Comparison of ENCODE assay signal across 1 cellular context in genomic region chr19:19445911-19446361, GRCh38.
TF ChIP-seq lines count a peak whose summit lies in the region.

No MANE protein-coding gene starts in this region.

TF ChIP-seq in GM12878, 131 proteins besides CTCF, POLR2A, EP300 and RAD21 (continued from another document and continues in another):
- TF ChIP-seq MAX (IDR thresholded peaks at IDR 0.05; ENCODE audit: low read depth, low read length) = no peak
- no peak for TF ChIP-seq HCFC1 (IDR thresholded peaks at IDR 0.05; ENCODE audit: low read length)
- peak; percentile 68 for TF ChIP-seq GATAD2B (conservative IDR thresholded peaks at IDR 0.05; ENCODE audit: low read depth)
- TF ChIP-seq TAF1 (IDR thresholded peaks at IDR 0.05; ENCODE audit: borderline replicate concordance, low read depth, low read length) = no peak
- no peak for TF ChIP-seq LARP7 (IDR thresholded peaks at IDR 0.05)
- peak; percentile 96 for TF ChIP-seq POU2F2 (IDR thresholded peaks at IDR 0.05; ENCODE audit: borderline replicate concordance, low read depth, low read length)
- peak; percentile 59; the same call in 1 of the 2 replicates for TF ChIP-seq PKNOX1 (IDR thresholded peaks at IDR 0.05)
- TF ChIP-seq ZNF24 (IDR thresholded peaks at IDR 0.05) = no peak
- no peak for TF ChIP-seq SIN3A (IDR thresholded peaks at IDR 0.05; ENCODE audit: low read depth, low read length)
- TF ChIP-seq ZNF592 (IDR thresholded peaks at IDR 0.05) = no peak
- TF ChIP-seq E2F4 (IDR thresholded peaks at IDR 0.05; ENCODE audit: low read depth, low read length) = no peak
- no peak for TF ChIP-seq CBX3 (IDR thresholded peaks at IDR 0.05; ENCODE audit: borderline replicate concordance, low read depth)
- TF ChIP-seq NBN (IDR thresholded peaks at IDR 0.05) = peak; percentile 65
- peak; percentile 87 for TF ChIP-seq MEF2B (IDR thresholded peaks at IDR 0.05; ENCODE audit: partially characterized antibody, poor library complexity, severe bottlenecking)
- no peak for TF ChIP-seq HSF1 (IDR thresholded peaks at IDR 0.05; ENCODE audit: low read depth, low read length)
- TF ChIP-seq PRDM15 (CRISPR knock-in tag; IDR thresholded peaks at IDR 0.05) = no peak
- TF ChIP-seq ZNF622 (IDR thresholded peaks at IDR 0.05) = no peak
- TF ChIP-seq GABPA (IDR thresholded peaks at IDR 0.05; ENCODE audit: low read depth) = no peak
- TF ChIP-seq E2F8 (IDR thresholded peaks at IDR 0.05; ENCODE audit: low read depth, partially characterized antibody) = no peak
- no peak for TF ChIP-seq TCF3 (IDR thresholded peaks at IDR 0.05; ENCODE audit: borderline replicate concordance, insufficient read depth, low read depth, low read length)
- TF ChIP-seq NR2C1 (IDR thresholded peaks at IDR 0.05) = no peak
- TF ChIP-seq RBBP5 (conservative IDR thresholded peaks at IDR 0.05) = no peak
- no peak for TF ChIP-seq CREB1 (IDR thresholded peaks at IDR 0.05; ENCODE audit: low read depth)
- TF ChIP-seq ELK1 (IDR thresholded peaks at IDR 0.05; ENCODE audit: low read depth, low read length) = no peak
- no peak for TF ChIP-seq CHD1 (IDR thresholded peaks at IDR 0.05; ENCODE audit: low read depth, low read length)
- no peak for TF ChIP-seq HDAC2 (IDR thresholded peaks at IDR 0.05)
- TF ChIP-seq CHD4 (IDR thresholded peaks at IDR 0.05) = no peak
- no peak for TF ChIP-seq IRF3 (IDR thresholded peaks at IDR 0.05)
- TF ChIP-seq MTA3 (IDR thresholded peaks at IDR 0.05; ENCODE audit: borderline replicate concordance, low read length) = no peak
- no peak for TF ChIP-seq ZNF384 (IDR thresholded peaks at IDR 0.05; ENCODE audit: borderline replicate concordance, low read depth, low read length)
- no peak for TF ChIP-seq NR2F1 (conservative IDR thresholded peaks at IDR 0.05)
- no peak for TF ChIP-seq CEBPZ (IDR thresholded peaks at IDR 0.05; ENCODE audit: low read depth, low read length)
- peak; percentile 50; the same call in 1 of the 2 replicates for TF ChIP-seq BMI1 (IDR thresholded peaks at IDR 0.05; ENCODE audit: borderline replicate concordance)
- TF ChIP-seq SIX5 (IDR thresholded peaks at IDR 0.05; ENCODE audit: low read depth, low read length, severe bottlenecking) = no peak
- TF ChIP-seq CREM (IDR thresholded peaks at IDR 0.05; ENCODE audit: low read depth) = no peak
- no peak for TF ChIP-seq KLF5 (IDR thresholded peaks at IDR 0.05; ENCODE audit: partially characterized antibody)
